In genomic region chr19:2330255-2330631, GRCh38 we compare ENCODE assay signal across 1 cellular context.
TF ChIP-seq lines count a peak whose summit lies in the region.

No MANE protein-coding gene starts in this region.

TF ChIP-seq in HCT116, 20 proteins besides CTCF, POLR2A, EP300 and RAD21 (continued from another document):
- no peak for TF ChIP-seq ZBTB33 (IDR thresholded peaks at IDR 0.05; ENCODE audit: extremely low read depth, insufficient replicate concordance, low read length)
- no peak for TF ChIP-seq JUND (IDR thresholded peaks at IDR 0.05)
- no peak for TF ChIP-seq CBX3 (IDR thresholded peaks at IDR 0.05; ENCODE audit: low read depth)
- TF ChIP-seq SRF (IDR thresholded peaks at IDR 0.05; ENCODE audit: low read depth), result no peak
